ENCODE assay signal across 8 cellular contexts in genomic region chr1:33430751-33431593, GRCh38. TPM values are rescaled to one million over a fixed set of nuclear protein-coding genes. Genes with fewer than 3 reads are reported as not detected.
DNase-seq lines count a peak whose midpoint lies in the region; ATAC-seq and TF ChIP-seq lines count a peak whose summit lies in the region.

PHC2 (minus strand) TSS chr1:33431095; CDS start chr1:33375539, 55,556 bp downstream.

- in situ Hi-C loops in Panc1 (cut with HindIII; ENCODE audit: low pct_unique_long_range_greater_than_20kb, low sequenced_read_pairs), result no loop called here

- H3K4me1 Mint-ChIP-seq in Calu3 (ENCODE audit: low read depth, unreplicated experiment), result peaks cover 10% of the 10 kb centered on the region
- peaks cover 4% of the 10 kb centered on the region for H3K4me1 Mint-ChIP-seq in activated T-cell treated with anti-CD3 and anti-CD28 coated beads, Interleukin-2, amount 50 U/mL, for 4 hours (ENCODE audit: low read depth)

- H3K4me3 ChIP-seq in Jurkat, Clone E6-1 (ENCODE audit: low read length), result peak within 1 kb of the TSS; percentile 25
- peak within 1 kb of the TSS; percentile 58 to 60 for H3K4me3 ChIP-seq in Panc1 (ENCODE audit: low read depth in 2 of 2, low read length in 2 of 2)
- H3K4me3 ChIP-seq in esophagus (ENCODE audit: low read depth in 1 of 2, low read length in 2 of 2), result peak within 1 kb of the TSS; percentile 60 to 77

- ATAC-seq in GM21576 (IDR thresholded peaks at IDR 0.05; ENCODE audit: unreplicated experiment) (peak; percentile 92), Panc1 (peak; percentile 98)
- peak; percentile 98 to 99 for ATAC-seq in activated T-cell treated with anti-CD3 and anti-CD28 coated beads, Interleukin-2, amount 50 U/mL, for 4 hours

- H3K4me1 ChIP-seq in Panc1 (ENCODE audit: control insufficient read depth, insufficient read depth, low read length) (peaks cover 9% of the 10 kb centered on the region), esophagus (ENCODE audit: control insufficient read depth in 2 of 2, insufficient read depth in 2 of 2, low read length in 1 of 2) (peaks cover 0 to 4% of the 10 kb centered on the region in 2 donors)

- no peaks in the 10 kb centered on the region for H3K9me3 Mint-ChIP-seq in Calu3 (ENCODE audit: low read depth, unreplicated experiment)
- no peaks in the 10 kb centered on the region for H3K9me3 Mint-ChIP-seq in activated T-cell treated with anti-CD3 and anti-CD28 coated beads, Interleukin-2, amount 50 U/mL, for 4 hours

- no peaks in the 10 kb centered on the region for H3K9me3 ChIP-seq in Panc1 (ENCODE audit: control insufficient read depth, insufficient read depth, low read depth, low read length)
- no peaks in the 10 kb centered on the region for H3K9me3 ChIP-seq in esophagus (ENCODE audit: control insufficient read depth in 2 of 2, insufficient read depth in 1 of 2, low read depth in 1 of 2, low read length in 1 of 2)

- no peaks in the 10 kb centered on the region for H3K27me3 Mint-ChIP-seq in Calu3 (ENCODE audit: unreplicated experiment)
- H3K27me3 Mint-ChIP-seq in activated T-cell treated with anti-CD3 and anti-CD28 coated beads, Interleukin-2, amount 50 U/mL, for 4 hours (ENCODE audit: low read depth), result peaks cover 4% of the 10 kb centered on the region

- H3K27ac Mint-ChIP-seq in Calu3 (ENCODE audit: unreplicated experiment), result no peak within 1 kb of the TSS

- no peak within 1 kb of the TSS for H3K27ac ChIP-seq in Panc1 (ENCODE audit: low read length)
- H3K27ac ChIP-seq in esophagus (ENCODE audit: low read depth in 2 of 2, low read length in 1 of 2), result peak within 1 kb of the TSS; percentile 43 to 61

- intact Hi-C loops in Calu3 (cut with micrococcal nuclease; ENCODE audit: unreplicated experiment), result no loop called here
- intact Hi-C loops in Panc1 (cut with micrococcal nuclease; ENCODE audit: unreplicated experiment), result no loop called here

- peaks cover 4% of the 10 kb centered on the region for H3K36me3 Mint-ChIP-seq in Calu3 (ENCODE audit: insufficient read depth, unreplicated experiment)
- no peaks in the 10 kb centered on the region for H3K36me3 Mint-ChIP-seq in activated T-cell treated with anti-CD3 and anti-CD28 coated beads, Interleukin-2, amount 50 U/mL, for 4 hours (ENCODE audit: insufficient read depth)

- DNase-seq in Calu3, result peak; percentile 98
- peak; percentile 84 for DNase-seq in Jurkat, Clone E6-1 (ENCODE audit: low read depth, low spot score)
- DNase-seq in Panc1 (ENCODE audit: low read depth, low spot score), result peak; percentile 83
- DNase-seq in activated T-cell treated with anti-CD3 and anti-CD28 coated beads, Interleukin-2, amount 50 U/mL, for 4 hours, result peak; percentile 86
- DNase-seq in mucosa of gallbladder (ENCODE audit: low spot score), result peak; percentile 97
- peak; percentile 71 to 79 for DNase-seq in stimulated activated CD8-positive, alpha-beta memory T cell treated with anti-CD3 and anti-CD28 coated beads, Interleukin-4, amount 100 ng/mL, for 1 hour (ENCODE audit: low read depth in 2 of 2, low spot score in 1 of 2)

- WGBS in esophagus, 2 donors, result 1 to 2% methylated on average over 70 to 80 of the region's 80 CpGs

- BruUV-seq in Calu3 (replicated peaks; lab: Mats Ljungman, UMichigan) (no TSS peak), Panc1 (replicated peaks; lab: Mats Ljungman, UMichigan) (no TSS peak)

- H3K36me3 ChIP-seq in Panc1 (ENCODE audit: control insufficient read depth, insufficient read depth, low read length) (peaks cover 6% of the 10 kb centered on the region; the same call in 1 of the 2 replicates), esophagus (ENCODE audit: control insufficient read depth in 2 of 2, insufficient read depth in 2 of 2, low read length in 1 of 2) (no peaks in the 10 kb centered on the region)

- peaks cover 9% of the 10 kb centered on the region for H3K27me3 ChIP-seq in Panc1 (ENCODE audit: control insufficient read depth, insufficient read depth, low read length)
- H3K27me3 ChIP-seq in esophagus (ENCODE audit: control insufficient read depth in 1 of 2, insufficient read depth in 2 of 2, low read length in 2 of 2), result no peaks in the 10 kb centered on the region

- H3K4me3 Mint-ChIP-seq in Calu3 (ENCODE audit: low read depth, unreplicated experiment), result no peak within 1 kb of the TSS
- peak within 1 kb of the TSS; percentile 72 for H3K4me3 Mint-ChIP-seq in activated T-cell treated with anti-CD3 and anti-CD28 coated beads, Interleukin-2, amount 50 U/mL, for 4 hours

- CTCF ChIA-PET in Calu3 (lab: Charles Lee), result interaction anchor here (1.1 kb wide), 1 partner anchor 135 kb away, joined by 3 read pairs; no protein-coding TSS in a partner anchor
- CTCF ChIA-PET in Panc1 (lab: Charles Lee), result no interaction called here

- no peak for TF ChIP-seq CTCF in Calu3 (IDR thresholded peaks at IDR 0.05; ENCODE audit: unreplicated experiment)
- TF ChIP-seq CTCF in Panc1 (IDR thresholded peaks at IDR 0.05), result peak; percentile 51

- POLR2A ChIA-PET in Panc1 (lab: Charles Lee), result no interaction called here

RNA-seq across cellular contexts. Expression of gene PHC2, which starts in this region (rescaled TPM):
- 54.2 and 59.5 TPM in 2 replicates for total RNA-seq in Calu3 (2022)
- polyA plus RNA-seq in Jurkat, Clone E6-1 (2012; ENCODE audit: insufficient read depth, insufficient read length), result 51.3 TPM
- total RNA-seq in Panc1 (2021; ENCODE audit: unreplicated experiment), result 122 TPM
- 127 TPM for polyA plus RNA-seq in Panc1 (2012; ENCODE audit: insufficient read length)
- 10 to 100 TPM; 22.8 to 31.7 (median 30.5) TPM for total RNA-seq in activated T-cell treated with anti-CD3 and anti-CD28 coated beads, Interleukin-2, amount 50 U/mL, for 4 hours
- polyA plus RNA-seq in esophagus, result 10 to 100 TPM; 28.0 to 46.4 TPM
- total RNA-seq in mucosa of gallbladder, result 121 TPM
